32 cellular contexts compared by ENCODE assay signal in the genomic region with DNA sequence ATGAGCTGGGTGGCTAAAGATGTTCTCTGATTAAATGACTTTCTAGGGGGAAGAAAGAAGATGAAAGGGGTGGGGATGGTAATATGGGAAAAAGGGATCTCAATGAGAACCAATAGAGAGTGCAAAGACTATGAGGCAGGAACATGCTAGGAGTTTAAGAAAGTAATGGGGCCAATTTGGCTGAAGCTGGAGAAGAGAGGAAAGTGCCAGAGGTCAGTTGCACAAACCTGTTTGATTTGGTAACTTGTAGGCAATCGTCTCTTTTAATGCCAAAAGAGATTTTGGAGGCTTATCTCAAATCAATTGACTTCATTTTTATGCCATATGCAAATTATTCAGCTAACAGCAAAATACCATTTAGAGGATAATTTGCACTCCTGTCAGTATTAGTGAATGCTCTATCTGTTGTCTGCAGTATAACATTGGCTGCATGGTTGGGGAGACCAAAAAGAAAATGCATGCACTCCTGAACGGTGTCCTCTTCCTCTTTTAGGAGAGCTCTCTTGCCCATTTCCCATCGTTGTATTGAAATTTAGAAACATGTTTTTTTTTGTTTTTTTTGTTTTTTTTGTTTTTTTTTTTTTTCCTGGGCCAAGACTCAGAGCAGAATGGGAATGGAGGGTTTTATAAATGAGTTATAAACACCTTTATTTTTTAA.
"Had no signal": no experiment of that assay in that cellular context is flagged by ENCODE, and none has a peak within 500 bp of the region (broad histone marks: within the 10 kb centered on the region; RNA-seq: fewer than 3 reads in every experiment).

No MANE protein-coding gene starts in this region.

- DNase-seq: activated B cell treated with CpG ODN at 0.5 μM for 24 hours; activated CD4-positive, alpha-beta T cell treated with anti-CD3 and anti-CD28 coated beads for 48 hours; activated CD4-positive, alpha-beta T cell treated with anti-CD3 and anti-CD28 coated beads, Interleukin-2, amount 50 U/mL, for 1 hour; activated CD4-positive, alpha-beta T cell treated with anti-CD3 and anti-CD28 coated beads, Interleukin-2, amount 50 U/mL, for 48 hours; activated CD8-positive, alpha-beta memory T cell treated with anti-CD3 and anti-CD28 coated beads for 24 hours; activated CD8-positive, alpha-beta T cell treated with anti-CD3 and anti-CD28 coated beads for 36 hours; activated effector memory CD4-positive, alpha-beta T cell treated with Interleukin-2 at 50 U/mL for 16 hours; activated gamma-delta T cell treated with Interleukin-2 at 50 U/mL for 16 hours; activated naive CD4-positive, alpha-beta T cell treated with anti-CD3 and anti-CD28 coated beads, Interleukin-2, amount 50 U/mL, for 16 hours; activated naive CD4-positive, alpha-beta T cell treated with Interleukin-2 at 50 U/mL for 16 hours; activated T-cell treated with anti-CD3 and anti-CD28 coated beads, Interleukin-2, amount 50 U/mL, for 4 hours; amniotic stem cell; anterior cingulate cortex; body of pancreas; central memory CD4-positive, alpha-beta T cell; cerebellar nuclear complex; colonic mucosa; effector CD8-positive, alpha-beta T cell; esophagus squamous epithelium; foreskin melanocyte; heart right ventricle; T1000; WERI-Rb-1 had no signal

- FAIRE-seq: endometrium, endothelial cell of umbilical vein had no signal

- H3K27me3 ChIP-seq: body of pancreas, colonic mucosa, gastroesophageal sphincter, heart right ventricle, hepatocyte had no signal

- H3K27ac ChIP-seq: body of pancreas, colonic mucosa, epithelial cell of prostate, esophagus squamous epithelium, gastroesophageal sphincter, heart right ventricle, hepatocyte, WERI-Rb-1 had no signal

- H3K36me3 ChIP-seq: colonic mucosa, esophagus squamous epithelium, gastroesophageal sphincter, heart right ventricle, WERI-Rb-1 had no signal

- H3K79me2 ChIP-seq: hepatocyte had no signal

- H3K9me3 ChIP-seq: colonic mucosa, esophagus squamous epithelium had no signal

- H3K4me3 Mint-ChIP-seq: activated B cell treated with CpG ODN at 0.5 μM for 24 hours; activated CD8-positive, alpha-beta T cell treated with anti-CD3 and anti-CD28 coated beads for 36 hours; activated naive CD8-positive, alpha-beta T cell; activated T-cell treated with anti-CD3 and anti-CD28 coated beads, Interleukin-2, amount 50 U/mL, for 4 hours; activated T-helper 17 cell treated with anti-CD3 and anti-CD28 coated beads, Interleukin-2, amount 50 U/mL, for 72 hours; T-helper 2 cell treated with Interferon-gamma antibody and Interleukin-4, amounts not matched to agents 5 μg/mL and 100 μg/mL, for 36 hours had no signal

- H3K4me3 ChIP-seq: body of pancreas, colonic mucosa, esophagus squamous epithelium, gastroesophageal sphincter, heart right ventricle, hepatocyte had no signal

- H3K27me3 Mint-ChIP-seq: activated B cell treated with CpG ODN at 0.5 μM for 24 hours; activated CD8-positive, alpha-beta T cell treated with anti-CD3 and anti-CD28 coated beads for 36 hours; activated naive CD8-positive, alpha-beta T cell; activated T-helper 17 cell treated with anti-CD3 and anti-CD28 coated beads, Interleukin-2, amount 50 U/mL, for 72 hours had no signal

- H2AFZ ChIP-seq: hepatocyte had no signal

- H3K4me1 ChIP-seq: gastroesophageal sphincter had no signal

- H3K36me3 Mint-ChIP-seq: activated naive CD8-positive, alpha-beta T cell had no signal

- H3K27ac Mint-ChIP-seq: activated B cell treated with CpG ODN at 0.5 μM for 24 hours; activated CD8-positive, alpha-beta T cell treated with anti-CD3 and anti-CD28 coated beads for 36 hours; activated naive CD8-positive, alpha-beta T cell; activated T-helper 17 cell treated with anti-CD3 and anti-CD28 coated beads, Interleukin-2, amount 50 U/mL, for 72 hours; T-helper 2 cell treated with Interferon-gamma antibody and Interleukin-4, amounts not matched to agents 5 μg/mL and 100 μg/mL, for 36 hours had no signal

- ATAC-seq: activated CD4-positive, CD25-positive, alpha-beta regulatory T cell treated with anti-CD3 and anti-CD28 coated beads, Interleukin-2, amount 50 U/mL, for 24 hours; activated CD8-positive, alpha-beta T cell treated with anti-CD3 and anti-CD28 coated beads for 36 hours; activated T-cell treated with anti-CD3 and anti-CD28 coated beads, Interleukin-2, amount 50 U/mL, for 4 hours; activated T-helper 17 cell treated with anti-CD3 and anti-CD28 coated beads, Interleukin-2, amount 50 U/mL, for 72 hours; body of pancreas; gastroesophageal sphincter; heart right ventricle had no signal

- H3K4me1 Mint-ChIP-seq: activated T-helper 17 cell treated with anti-CD3 and anti-CD28 coated beads, Interleukin-2, amount 50 U/mL, for 72 hours had no signal

- H3K4me2 ChIP-seq: hepatocyte had no signal
